8 cellular contexts compared by ENCODE assay signal in genomic region chr11:59053387-59053786, GRCh38. TPM values are rescaled to one million over a fixed set of nuclear protein-coding genes. Genes with fewer than 3 reads are reported as not detected.
DNase-seq lines count a peak whose midpoint lies in the region; ATAC-seq and TF ChIP-seq lines count a peak whose summit lies in the region.

No MANE protein-coding gene starts in this region.

- H3K79me2 ChIP-seq in osteoblast (ENCODE audit: insufficient read depth, low read length) = no peaks in the 10 kb centered on the region

- H3K4me2 ChIP-seq in osteoblast (ENCODE audit: insufficient read depth, low read length) = no peak overlapping the region

- peaks cover 7% of the 10 kb centered on the region for H3K27me3 ChIP-seq in osteoblast (ENCODE audit: insufficient read depth, low read length)
- H3K27me3 ChIP-seq in thoracic aorta (replicated peaks; ENCODE audit: insufficient read depth) = no peaks in the 10 kb centered on the region

- H3K4me1 ChIP-seq in osteoblast (ENCODE audit: insufficient read depth, low read length) = peaks cover 5% of the 10 kb centered on the region
- H3K4me1 ChIP-seq in thoracic aorta (ENCODE audit: control insufficient read depth in 1 of 2, low read depth in 2 of 2) = peaks cover 0 to 4% of the 10 kb centered on the region in 2 donors

- no peak overlapping the region for H3K4me3 ChIP-seq in fibroblast of mammary gland (ENCODE audit: control insufficient read depth, low read depth, low read length)
- H3K4me3 ChIP-seq in osteoblast (ENCODE audit: insufficient read depth, low read length) = no peak overlapping the region
- H3K4me3 ChIP-seq in thoracic aorta = no peak overlapping the region

- H3K27ac ChIP-seq in osteoblast (ENCODE audit: low read depth, low read length) (no peak overlapping the region), thoracic aorta (no peak overlapping the region)

- H3K36me3 ChIP-seq in osteoblast (ENCODE audit: insufficient read depth, low read length) (no peaks in the 10 kb centered on the region), thoracic aorta (no peaks in the 10 kb centered on the region)

- TF ChIP-seq CTCF in fibroblast of mammary gland (conservative IDR thresholded peaks at IDR 0.05; ENCODE audit: control insufficient read depth, insufficient read depth, low read depth, low read length) (peak; percentile 71), osteoblast (IDR thresholded peaks at IDR 0.05; ENCODE audit: extremely low read depth, low read depth, low read length) (peak; percentile 68), thoracic aorta (IDR thresholded peaks at IDR 0.05) (peak; percentile 58)

- H2AFZ ChIP-seq in osteoblast (ENCODE audit: low read length) = no peak overlapping the region

- DNase-seq in GM03348 (ENCODE audit: low spot score) = peak; percentile 39
- DNase-seq in NCI-H69 (lab: John Stamatoyannopoulos, UW) = peak; percentile 53
- peak; percentile 89 for DNase-seq in activated CD8-positive, alpha-beta memory T cell treated with anti-CD3 and anti-CD28 coated beads, Interleukin-2, amount 50 U/mL, for 48 hours
- peak; percentile 57 for DNase-seq in fibroblast of mammary gland (ENCODE audit: low read depth)
- peak; percentile 27 for DNase-seq in osteoblast (ENCODE audit: insufficient read length, low spot score, missing footprints)
- DNase-seq in thoracic aorta (ENCODE audit: low spot score) = no peak

- H3K9me3 ChIP-seq in osteoblast (ENCODE audit: low read depth, low read length) (no peaks in the 10 kb centered on the region), thoracic aorta (no peaks in the 10 kb centered on the region)

- ATAC-seq in GM21825 (IDR thresholded peaks at IDR 0.05; ENCODE audit: unreplicated experiment) (peak; percentile 51), thoracic aorta (ENCODE audit: insufficient number of reproducible peaks, low FRiP score, low read depth) (no peak), GM21447 (IDR thresholded peaks at IDR 0.05; ENCODE audit: unreplicated experiment) (no peak)

- H4K20me1 ChIP-seq in osteoblast (ENCODE audit: insufficient read depth, low read length) = no peaks in the 10 kb centered on the region

RNA-seq across cellular contexts. Expression of gene GLYATL1B, which starts 32.7 kb away (rescaled TPM):
- total RNA-seq in osteoblast (not detected in 2 replicates), thoracic aorta (not detected)

RNA-seq across cellular contexts. Expression of gene FAM111B, which starts 53.6 kb away (rescaled TPM):
- 0.72 and 1.8 TPM in 2 replicates for total RNA-seq in osteoblast
- total RNA-seq in thoracic aorta = 1 to 10 TPM in 1 of 2 donors, not detected in 1; 2.1 TPM
